12 cellular contexts compared by ENCODE assay signal in genomic region chr16:17590711-17591654, GRCh38.
A peak's percentile ranks its signal among the peaks of the same experiment; 100 is the strongest.
DNase-seq lines count a peak whose midpoint lies in the region; ATAC-seq, FAIRE-seq and TF ChIP-seq lines count a peak whose summit lies in the region.
"Had no signal": no experiment of that assay in that cellular context is flagged by ENCODE, and none has a peak within 500 bp of the region (broad histone marks: within the 10 kb centered on the region; RNA-seq: fewer than 3 reads in every experiment).

No MANE protein-coding gene starts in this region.

- H3K4me2 ChIP-seq in K562 (ENCODE audit: insufficient read depth, low read length), result peak overlapping the region; percentile 56
- H3K4me2 ChIP-seq: neural progenitor cell had no signal

- no peaks in the 10 kb centered on the region for H3K9me1 ChIP-seq in K562 (ENCODE audit: control insufficient read depth, insufficient read depth, low read length)

- TF ChIP-seq POLR2A in K562 (conservative IDR thresholded peaks at IDR 0.05), result no peak

- peak; percentile 70 for FAIRE-seq in K562 (lab: Jason Lieb, UNC)
- FAIRE-seq: colon had no signal

- no peak overlapping the region for H3K9ac ChIP-seq in K562 (ENCODE audit: insufficient read depth in 1 of 2, low read depth in 2 of 2, low read length in 2 of 2)
- H3K9ac ChIP-seq: neural progenitor cell had no signal

- intact Hi-C loops in K562 (cut with micrococcal nuclease), result no loop called here

- CTCF ChIA-PET in K562 (lab: Yijun Ruan, JAX; ENCODE audit: low intra/inter-chr PET ratio), result no interaction called here

- 0% methylated on average over 9 of the region's 9 CpGs for WGBS in K562 (ENCODE audit: insufficient coverage, low coverage, missing lambda C conversion rate)

- BruUV-seq in K562 (replicated peaks; lab: Mats Ljungman, UMichigan), result no TSS peak

- no peak; a peak in 1 of 4 replicates for TF ChIP-seq RAD21 in K562 (CRISPR knock-in tag; conservative IDR thresholded peaks at IDR 0.05 in 1 of 2, IDR thresholded peaks at IDR 0.05 in 1 of 2)

- no peaks in the 10 kb centered on the region for H3K9me3 ChIP-seq in K562 (replicated peaks; ENCODE audit: control insufficient read depth, insufficient read depth, low read depth, low read length)

- peak; percentile 72 for ATAC-seq in K562
- ATAC-seq in GM18909 (IDR thresholded peaks at IDR 0.05; ENCODE audit: poor library complexity, unreplicated experiment), result no peak
- no peak for ATAC-seq in GM19328 (IDR thresholded peaks at IDR 0.05; ENCODE audit: unreplicated experiment)

- TF ChIP-seq CTCF in K562 (IDR thresholded peaks at IDR 0.05 in 2 of 3, conservative IDR thresholded peaks at IDR 0.05 in 1 of 3; ENCODE audit: insufficient read depth in 2 of 3, low read depth in 1 of 3, low read length in 3 of 3), result no peak

- no peak; the same call in 1 of the 2 replicates for TF ChIP-seq EP300 in K562 (IDR thresholded peaks at IDR 0.05; ENCODE audit: low read length)

- in situ Hi-C loops in K562 (cut with MboI), result no loop called here

- peak overlapping the region; percentile 7; the same call in 1 of the 2 replicates for H2AFZ ChIP-seq in K562 (ENCODE audit: low read depth, low read length)
- H2AFZ ChIP-seq: neural progenitor cell had no signal

- peak; percentile 85 for DNase-seq in M059J (ENCODE audit: low read depth)
- DNase-seq in activated CD4-positive, alpha-beta T cell treated with anti-CD3 and anti-CD28 coated beads for 48 hours, result peak; percentile 70
- DNase-seq in K562 (ENCODE audit: extremely low read depth in 1 of 4, low spot score in 3 of 4), result peak in 1 of 4 experiments; percentile 60
- DNase-seq in stimulated activated CD4-positive, alpha-beta T cell treated with anti-CD3 and anti-CD28 coated beads, TNF-alpha, amount 100 ng/mL, for 24 hours (ENCODE audit: low read depth in 3 of 3), result peak in 2 of 3 experiments; percentile 16 to 41
- no peak for DNase-seq in NCI-H2196 (lab: John Stamatoyannopoulos, UW; ENCODE audit: unreplicated experiment)
- no peak for DNase-seq in NCI-H146 treated with DMSO at 0.1 percent for 48 hours (lab: John Stamatoyannopoulos, UW; ENCODE audit: unreplicated experiment)
- DNase-seq: NCI-H524 had no signal

- H3K4me1 ChIP-seq in K562 (replicated peaks in 1 of 2; ENCODE audit: control insufficient read depth in 2 of 2, insufficient read depth in 2 of 2, low read length in 2 of 2), result peaks cover 0 to 10% of the 10 kb centered on the region in 2 experiments; a peak in 2 of 5 replicates
- H3K4me1 ChIP-seq: neural progenitor cell had no signal

- POLR2A ChIA-PET in K562 (lab: Yijun Ruan, JAX), result no interaction called here

- no peaks in the 10 kb centered on the region for H3K36me3 ChIP-seq in K562 (ENCODE audit: control insufficient read depth, insufficient read depth, low read length)
- H3K36me3 ChIP-seq: neural progenitor cell had no signal

- no peaks in the 10 kb centered on the region for H3K79me2 ChIP-seq in K562 (ENCODE audit: control insufficient read depth, insufficient read depth, low read length)

- H4K20me1 ChIP-seq in K562 (replicated peaks; ENCODE audit: control insufficient read depth, insufficient read depth, low read length), result no peaks in the 10 kb centered on the region; the same call in 1 of the 2 replicates

- no peak overlapping the region for H3K4me3 ChIP-seq in K562
- H3K4me3 ChIP-seq: neural progenitor cell had no signal

- H3K27ac ChIP-seq in K562 (ENCODE audit: extremely low read depth, low read depth, low read length), result no peak overlapping the region
- H3K27ac ChIP-seq: neural progenitor cell, VCaP had no signal

- H3K27me3 ChIP-seq in K562 (ENCODE audit: control insufficient read depth in 2 of 2, insufficient read depth in 2 of 2, low read length in 2 of 2), result peaks cover 0 to 4% of the 10 kb centered on the region in 2 experiments; a peak in 1 of 5 replicates
- H3K27me3 ChIP-seq: neural progenitor cell had no signal

TF ChIP-seq in K562, 482 proteins besides CTCF, POLR2A, EP300 and RAD21 (continues in another document):
- TF ChIP-seq HMG20B (CRISPR knock-in tag; IDR thresholded peaks at IDR 0.05), result peak; percentile 50; the same call in 1 of the 2 replicates
- TF ChIP-seq GABPA (tag; conservative IDR thresholded peaks at IDR 0.05; ENCODE audit: low read depth), result peak; percentile 47
- TF ChIP-seq RBM15 (IDR thresholded peaks at IDR 0.05; ENCODE audit: insufficient read depth, low read length), result no peak
- no peak for TF ChIP-seq NCOA4 (IDR thresholded peaks at IDR 0.05; ENCODE audit: partially characterized antibody)
- peak; percentile 98 for TF ChIP-seq ERF (CRISPR knock-in tag; IDR thresholded peaks at IDR 0.05)
- TF ChIP-seq ZBTB26 (CRISPR knock-in tag; IDR thresholded peaks at IDR 0.05), result 0 out of 2 replicates have a peak, but pooled peaks have one; percentile 51
- TF ChIP-seq FOXK1 (CRISPR knock-in tag; IDR thresholded peaks at IDR 0.05; ENCODE audit: borderline replicate concordance), result no peak
- peak; percentile 43 for TF ChIP-seq MEIS2 (IDR thresholded peaks at IDR 0.05; ENCODE audit: partially characterized antibody)
- no peak for TF ChIP-seq ZFP36 (IDR thresholded peaks at IDR 0.05; ENCODE audit: low read depth, low read length, partially characterized antibody)
- TF ChIP-seq E2F4 (CRISPR knock-in tag; IDR thresholded peaks at IDR 0.05; ENCODE audit: low read depth), result no peak
- no peak for TF ChIP-seq HDAC3 (IDR thresholded peaks at IDR 0.05; ENCODE audit: borderline replicate concordance, partially characterized antibody)
- TF ChIP-seq CREBBP (IDR thresholded peaks at IDR 0.05; ENCODE audit: low read depth, low read length), result no peak
- TF ChIP-seq ZNF133 (CRISPR knock-in tag; IDR thresholded peaks at IDR 0.05), result peak; percentile 89; the same call in 1 of the 2 replicates
- TF ChIP-seq BRF1 (IDR thresholded peaks at IDR 0.05; ENCODE audit: borderline replicate concordance, extremely low read depth, insufficient read length), result no peak
- peak; percentile 94 for TF ChIP-seq E2F3 (CRISPR knock-in tag; IDR thresholded peaks at IDR 0.05)
- TF ChIP-seq MEF2D (tag; conservative IDR thresholded peaks at IDR 0.05; ENCODE audit: low read depth), result peak; percentile 90
- TF ChIP-seq, protein P1, sequence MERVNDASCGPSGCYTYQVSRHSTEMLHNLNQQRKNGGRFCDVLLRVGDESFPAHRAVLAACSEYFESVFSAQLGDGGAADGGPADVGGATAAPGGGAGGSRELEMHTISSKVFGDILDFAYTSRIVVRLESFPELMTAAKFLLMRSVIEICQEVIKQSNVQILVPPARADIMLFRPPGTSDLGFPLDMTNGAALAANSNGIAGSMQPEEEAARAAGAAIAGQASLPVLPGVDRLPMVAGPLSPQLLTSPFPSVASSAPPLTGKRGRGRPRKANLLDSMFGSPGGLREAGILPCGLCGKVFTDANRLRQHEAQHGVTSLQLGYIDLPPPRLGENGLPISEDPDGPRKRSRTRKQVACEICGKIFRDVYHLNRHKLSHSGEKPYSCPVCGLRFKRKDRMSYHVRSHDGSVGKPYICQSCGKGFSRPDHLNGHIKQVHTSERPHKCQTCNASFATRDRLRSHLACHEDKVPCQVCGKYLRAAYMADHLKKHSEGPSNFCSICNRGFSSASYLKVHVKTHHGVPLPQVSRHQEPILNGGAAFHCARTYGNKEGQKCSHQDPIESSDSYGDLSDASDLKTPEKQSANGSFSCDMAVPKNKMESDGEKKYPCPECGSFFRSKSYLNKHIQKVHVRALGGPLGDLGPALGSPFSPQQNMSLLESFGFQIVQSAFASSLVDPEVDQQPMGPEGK (CRISPR knock-in tag; IDR thresholded peaks at IDR 0.05; ENCODE audit: borderline replicate concordance), result peak; percentile 97
- TF ChIP-seq NUFIP1 (IDR thresholded peaks at IDR 0.05; ENCODE audit: partially characterized antibody), result no peak
- no peak for TF ChIP-seq RAD51 (IDR thresholded peaks at IDR 0.05; ENCODE audit: borderline replicate concordance, low read depth)
- TF ChIP-seq CREB1 (IDR thresholded peaks at IDR 0.05), result no peak
- TF ChIP-seq CREB1 (CRISPR knock-in tag; IDR thresholded peaks at IDR 0.05), result no peak
- no peak for TF ChIP-seq U2AF1 (optimal IDR thresholded peaks at IDR 0.05; ENCODE audit: low read depth, low read length)
- TF ChIP-seq MITF (IDR thresholded peaks at IDR 0.05), result no peak
- peak; percentile 77; the same call in 1 of the 2 replicates for TF ChIP-seq RFX7 (CRISPR knock-in tag; IDR thresholded peaks at IDR 0.05)

Comparison
In these comparisons a context has a peak if more than half of its experiments do, and no peak if none do; other contexts are left out.
1. DNase-seq: peak in M059J (single experiment), activated CD4-positive, alpha-beta T cell treated with anti-CD3 and anti-CD28 coated beads for 48 hours (single experiment) and stimulated activated CD4-positive, alpha-beta T cell treated with anti-CD3 and anti-CD28 coated beads, TNF-alpha, amount 100 ng/mL, for 24 hours (2 of 3); none in NCI-H2196 (single experiment) and NCI-H146 treated with DMSO at 0.1 percent for 48 hours (single experiment).